ENCODE assay signal across 17 cellular contexts in the genomic region with DNA sequence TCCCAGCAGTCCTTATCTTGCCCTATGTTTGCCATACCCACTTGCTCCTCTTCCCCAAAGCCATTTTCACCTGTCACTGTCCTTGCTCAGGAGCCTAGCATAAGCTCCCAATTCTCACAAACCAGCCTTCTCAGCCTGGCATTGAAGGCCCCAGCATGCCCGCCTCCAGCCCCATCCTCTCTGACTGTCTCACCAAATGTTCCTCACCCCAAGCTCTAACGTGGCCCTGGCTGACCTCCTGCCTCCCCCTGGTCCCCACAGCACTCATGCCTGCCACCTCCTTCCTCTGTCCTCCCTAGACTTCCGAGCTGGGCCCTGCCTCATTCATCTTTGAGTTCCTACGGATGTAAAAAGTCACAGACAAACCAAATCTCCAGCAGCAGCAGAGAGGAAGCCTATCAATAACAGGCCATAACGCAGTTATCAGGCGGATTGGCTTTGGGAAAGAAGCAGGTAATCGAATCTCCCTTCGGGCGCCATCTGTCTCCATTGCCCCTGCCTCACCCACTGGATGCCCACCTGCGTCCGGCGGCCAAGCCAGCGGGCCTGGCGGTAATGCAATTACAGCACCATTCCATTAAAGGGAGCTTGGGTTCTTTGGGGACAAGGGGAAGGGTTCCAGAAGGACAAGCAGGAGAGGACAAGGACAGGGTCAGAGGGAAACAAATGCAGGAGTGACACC.
DNase-seq lines count a peak whose midpoint lies in the region; ATAC-seq and TF ChIP-seq lines count a peak whose summit lies in the region.
"Had no signal": no experiment of that assay in that cellular context is flagged by ENCODE, and none has a peak within 500 bp of the region (broad histone marks: within the 10 kb centered on the region; RNA-seq: fewer than 3 reads in every experiment).

No MANE protein-coding gene starts in this region.

- no peak overlapping the region for H2BK15ac ChIP-seq in neuronal stem cell (ENCODE audit: low read length)

- H3K18ac ChIP-seq in neuronal stem cell (ENCODE audit: low read length): peak overlapping the region; percentile 42

- H2AFZ ChIP-seq in neuronal stem cell (ENCODE audit: low read length): no peak overlapping the region

- no peaks in the 10 kb centered on the region for H3K9me3 ChIP-seq in neuronal stem cell (replicated peaks in 1 of 2; ENCODE audit: control insufficient read depth in 2 of 2, insufficient read depth in 1 of 2, low read depth in 1 of 2, low read length in 2 of 2)
- H3K9me3 ChIP-seq: gastroesophageal sphincter had no signal

- no peak overlapping the region for H2BK5ac ChIP-seq in neuronal stem cell (ENCODE audit: low read length)

- no peak overlapping the region for H3K27ac ChIP-seq in neuronal stem cell (replicated peaks; ENCODE audit: low read length)
- H3K27ac ChIP-seq: brain microvascular endothelial cell had no signal

- no peak overlapping the region for H3K4me3 Mint-ChIP-seq in stimulated activated naive CD8-positive, alpha-beta T cell treated with anti-CD3 and anti-CD28 coated beads, Interleukin-15, amount 100 ng/mL, for 72 hours
- H3K4me3 Mint-ChIP-seq in dendritic cell treated with granulocyte-macrophage colony-stimulating factor and Interleukin-4, amounts not matched to agents 40 ng/mL and 50 ng/mL, for 4 days: no peak overlapping the region
- H3K4me3 Mint-ChIP-seq: activated CD4-positive, alpha-beta T cell treated with anti-CD3 and anti-CD28 coated beads, Interleukin-2, amount 10 ng/mL, durations not matched to agents 24 days and 14 days; CD4-positive, CD25-positive, alpha-beta regulatory T cell; T-helper 17 cell had no signal

- no peak overlapping the region for H4K91ac ChIP-seq in neuronal stem cell (ENCODE audit: low read depth, low read length, poor library complexity)

- no peaks in the 10 kb centered on the region for H3K27me3 ChIP-seq in neuronal stem cell (ENCODE audit: control insufficient read depth in 3 of 3, insufficient read depth in 3 of 3, low read depth in 1 of 3, low read length in 3 of 3)
- H3K27me3 ChIP-seq: brain microvascular endothelial cell, gastroesophageal sphincter had no signal

- peaks cover 0 to 8% of the 10 kb centered on the region in 2 donors for H3K4me1 ChIP-seq in neuronal stem cell (ENCODE audit: control insufficient read depth in 2 of 2, insufficient read depth in 1 of 2, low read depth in 1 of 2, low read length in 2 of 2)

- no peak for ATAC-seq in stimulated activated naive CD8-positive, alpha-beta T cell treated with anti-CD3 and anti-CD28 coated beads, Interleukin-15, amount 100 ng/mL, for 72 hours
- no peak for ATAC-seq in stimulated activated naive CD8-positive, alpha-beta T cell treated with anti-CD3 and anti-CD28 coated beads, Interleukin-15, Interleukin-2, amounts not matched to agents 100 U/mL and 50 U/mL, for 24 hours
- no peak for ATAC-seq in GM18505 (IDR thresholded peaks at IDR 0.05; ENCODE audit: unreplicated experiment)
- no peak for ATAC-seq in HG03108 (IDR thresholded peaks at IDR 0.05; ENCODE audit: unreplicated experiment)
- ATAC-seq: T-helper 17 cell had no signal

- H3K4ac ChIP-seq in neuronal stem cell (ENCODE audit: low read length): no peak overlapping the region

- intact Hi-C loops in dendritic cell treated with granulocyte-macrophage colony-stimulating factor and Interleukin-4, amounts not matched to agents 40 ng/mL and 50 ng/mL, for 4 days (cut with micrococcal nuclease): no loop called here

- DNase-seq in stimulated activated naive CD8-positive, alpha-beta T cell treated with anti-CD3 and anti-CD28 coated beads, Interleukin-15, amount 100 ng/mL, for 72 hours: no peak
- no peak for DNase-seq in stimulated activated naive CD8-positive, alpha-beta T cell treated with anti-CD3 and anti-CD28 coated beads, Interleukin-15, Interleukin-2, amounts not matched to agents 100 U/mL and 50 U/mL, for 24 hours
- DNase-seq in neuronal stem cell (ENCODE audit: low spot score): no peak
- no peak for DNase-seq in effector CD4-positive, alpha-beta T cell
- DNase-seq: activated CD4-positive, alpha-beta T cell treated with anti-CD3 and anti-CD28 coated beads, Interleukin-2, amount 10 ng/mL, durations not matched to agents 24 days and 14 days; brain microvascular endothelial cell; CD4-positive, CD25-positive, alpha-beta regulatory T cell; NCI-H1694; NCI-H526 treated with DMSO at 0.1 percent for 48 hours; nucleus accumbens; stimulated activated CD4-positive, alpha-beta T cell treated with anti-CD3 and anti-CD28 coated beads, Interleukin-2, amount 100 ng/mL, for 24 hours had no signal

- no peaks in the 10 kb centered on the region for H3K36me3 ChIP-seq in neuronal stem cell (replicated peaks in 1 of 2; ENCODE audit: control insufficient read depth in 2 of 2, insufficient read depth in 2 of 2, low read length in 2 of 2)
- H3K36me3 ChIP-seq: brain microvascular endothelial cell, gastroesophageal sphincter had no signal

- H2BK12ac ChIP-seq in neuronal stem cell (ENCODE audit: low read length): no peak overlapping the region

- H3K14ac ChIP-seq in neuronal stem cell (ENCODE audit: low read length): peak overlapping the region; percentile 42

- H3K36me3 Mint-ChIP-seq in dendritic cell treated with granulocyte-macrophage colony-stimulating factor and Interleukin-4, amounts not matched to agents 40 ng/mL and 50 ng/mL, for 4 days (ENCODE audit: low read depth): no peaks in the 10 kb centered on the region
- H3K36me3 Mint-ChIP-seq: CD4-positive, CD25-positive, alpha-beta regulatory T cell had no signal

- no peak overlapping the region for H4K8ac ChIP-seq in neuronal stem cell (ENCODE audit: low read depth, low read length)

- WGBS in neuronal stem cell (ENCODE audit: extremely low coverage in 2 of 2, insufficient read length in 2 of 2, insufficient replicate concordance in 1 of 2), 2 donors: no CpG with 5 or more reads among the region's 14 CpGs

- no peaks in the 10 kb centered on the region for H3K79me1 ChIP-seq in neuronal stem cell (ENCODE audit: low read depth, low read length)

- no peaks in the 10 kb centered on the region for H3K4me1 Mint-ChIP-seq in stimulated activated naive CD8-positive, alpha-beta T cell treated with anti-CD3 and anti-CD28 coated beads, Interleukin-15, amount 100 ng/mL, for 72 hours
- peaks cover 45% of the 10 kb centered on the region for H3K4me1 Mint-ChIP-seq in dendritic cell treated with granulocyte-macrophage colony-stimulating factor and Interleukin-4, amounts not matched to agents 40 ng/mL and 50 ng/mL, for 4 days (ENCODE audit: low read depth)
- H3K4me1 Mint-ChIP-seq: CD4-positive, CD25-positive, alpha-beta regulatory T cell had no signal

- H3K23ac ChIP-seq in neuronal stem cell (ENCODE audit: low read depth, low read length, poor library complexity): no peak overlapping the region

- no peak overlapping the region for H3K9ac ChIP-seq in neuronal stem cell (ENCODE audit: low read depth, low read length, poor library complexity)

- H3K4me3 ChIP-seq in neuronal stem cell (ENCODE audit: low read length in 2 of 2): no peak overlapping the region
- H3K4me3 ChIP-seq: gastroesophageal sphincter, skin epidermis had no signal

- peaks cover 9% of the 10 kb centered on the region for H3K27me3 Mint-ChIP-seq in stimulated activated naive CD8-positive, alpha-beta T cell treated with anti-CD3 and anti-CD28 coated beads, Interleukin-15, amount 100 ng/mL, for 72 hours
- H3K27me3 Mint-ChIP-seq in dendritic cell treated with granulocyte-macrophage colony-stimulating factor and Interleukin-4, amounts not matched to agents 40 ng/mL and 50 ng/mL, for 4 days: peaks cover 36% of the 10 kb centered on the region

- no peak for TF ChIP-seq POLR2A in GM18505 (IDR thresholded peaks at IDR 0.05; ENCODE audit: borderline replicate concordance, extremely low read depth, insufficient read depth, insufficient read length)

- no peak overlapping the region for H2BK120ac ChIP-seq in neuronal stem cell (ENCODE audit: low read depth, low read length)

- no peaks in the 10 kb centered on the region for H3K9me3 Mint-ChIP-seq in stimulated activated naive CD8-positive, alpha-beta T cell treated with anti-CD3 and anti-CD28 coated beads, Interleukin-15, amount 100 ng/mL, for 72 hours
- H3K9me3 Mint-ChIP-seq in dendritic cell treated with granulocyte-macrophage colony-stimulating factor and Interleukin-4, amounts not matched to agents 40 ng/mL and 50 ng/mL, for 4 days: no peaks in the 10 kb centered on the region
- H3K9me3 Mint-ChIP-seq: activated CD4-positive, alpha-beta T cell treated with anti-CD3 and anti-CD28 coated beads, Interleukin-2, amount 10 ng/mL, durations not matched to agents 24 days and 14 days had no signal

- no peak overlapping the region for H2AK5ac ChIP-seq in neuronal stem cell (ENCODE audit: low read depth, low read length)

- peak overlapping the region; percentile 29 to 52 for H3K27ac Mint-ChIP-seq in stimulated activated naive CD8-positive, alpha-beta T cell treated with anti-CD3 and anti-CD28 coated beads, Interleukin-15, amount 100 ng/mL, for 72 hours
- H3K27ac Mint-ChIP-seq in dendritic cell treated with granulocyte-macrophage colony-stimulating factor and Interleukin-4, amounts not matched to agents 40 ng/mL and 50 ng/mL, for 4 days: peak overlapping the region; percentile 2
- H3K27ac Mint-ChIP-seq: activated CD4-positive, alpha-beta T cell treated with anti-CD3 and anti-CD28 coated beads, Interleukin-2, amount 10 ng/mL, durations not matched to agents 24 days and 14 days; T-helper 17 cell had no signal

- no peak overlapping the region for H3K4me2 ChIP-seq in neuronal stem cell (ENCODE audit: insufficient read depth, low read length, poor library complexity, severe bottlenecking)
